ENCODE assay signal across 17 cellular contexts in the genomic region with DNA sequence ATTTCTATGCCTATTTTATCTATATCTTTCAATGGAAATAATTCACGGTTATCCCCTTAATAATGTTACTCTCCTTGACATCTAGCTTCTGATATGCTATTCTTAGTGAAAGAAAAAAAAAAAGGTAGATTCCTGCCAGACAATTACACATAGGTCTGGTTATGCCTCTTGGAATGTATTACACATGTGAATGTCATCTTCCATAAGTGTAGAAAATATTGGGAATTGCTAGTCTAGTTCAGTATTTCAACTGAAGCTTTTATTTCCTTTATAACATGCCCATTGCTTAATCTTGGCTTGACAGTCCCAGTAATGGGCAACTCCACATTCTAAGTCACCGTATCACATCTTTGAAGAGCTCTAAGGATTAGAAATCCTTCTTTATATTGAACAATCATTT. TPM values are rescaled to one million over a fixed set of nuclear protein-coding genes. Genes with fewer than 3 reads are reported as not detected.
DNase-seq lines count a peak whose midpoint lies in the region; ATAC-seq, FAIRE-seq and TF ChIP-seq lines count a peak whose summit lies in the region.
"Had no signal": no experiment of that assay in that cellular context is flagged by ENCODE, and none has a peak within 500 bp of the region (broad histone marks: within the 10 kb centered on the region; RNA-seq: fewer than 3 reads in every experiment).

No MANE protein-coding gene starts in this region.

- H4K20me1 ChIP-seq in smooth muscle cell (ENCODE audit: low read depth): no peaks in the 10 kb centered on the region

- no peaks in the 10 kb centered on the region for H3K9me3 ChIP-seq in RWPE2 (ENCODE audit: severe bottlenecking)
- no peaks in the 10 kb centered on the region for H3K9me3 ChIP-seq in smooth muscle cell (replicated peaks; ENCODE audit: low read depth)
- H3K9me3 ChIP-seq: MG63 had no signal

- H3K27me3 ChIP-seq in RWPE2 (ENCODE audit: insufficient read depth, poor library complexity, severe bottlenecking) (no peaks in the 10 kb centered on the region), smooth muscle cell (ENCODE audit: low read depth) (no peaks in the 10 kb centered on the region)
- H3K27me3 ChIP-seq: MG63 had no signal

- H2AFZ ChIP-seq in smooth muscle cell (ENCODE audit: low read depth): peak overlapping the region; percentile 65

- FAIRE-seq in GM19239 (lab: Jason Lieb, UNC): peak; percentile 59

- no peak for DNase-seq in GM19239 (ENCODE audit: insufficient read length, low spot score)
- DNase-seq in RWPE2 (ENCODE audit: low spot score): no peak
- DNase-seq in fibroblast of peridontal ligament (ENCODE audit: extremely low read depth): peak; percentile 28
- DNase-seq in smooth muscle cell (lab: John Stamatoyannopoulos, UW; ENCODE audit: unreplicated experiment): no peak
- no peak for DNase-seq in activated CD8-positive, alpha-beta memory T cell treated with anti-CD3 and anti-CD28 coated beads for 24 hours
- no peak for DNase-seq in NCI-H1694 (lab: John Stamatoyannopoulos, UW)
- DNase-seq: activated CD4-positive, CD25-positive, alpha-beta regulatory T cell treated with anti-CD3 and anti-CD28 coated beads, Interleukin-2, amount 50 U/mL, for 72 hours; activated T-cell treated with anti-CD3 and anti-CD28 coated beads, Interleukin-2, amount 50 U/mL, for 72 hours; left ventricle myocardium superior; MG63; NCI-H446; psoas muscle; T1000 had no signal

- no peaks in the 10 kb centered on the region for H3K36me3 ChIP-seq in RWPE2 (ENCODE audit: low read depth)
- no peaks in the 10 kb centered on the region for H3K36me3 ChIP-seq in smooth muscle cell (ENCODE audit: low read depth)
- H3K36me3 ChIP-seq: MG63 had no signal

- peaks cover 5% of the 10 kb centered on the region for H3K4me1 ChIP-seq in RWPE2 (ENCODE audit: insufficient read depth, poor library complexity, severe bottlenecking)
- peaks cover 17% of the 10 kb centered on the region for H3K4me1 ChIP-seq in smooth muscle cell (ENCODE audit: low read depth)
- H3K4me1 ChIP-seq: psoas muscle had no signal

- H3K27ac ChIP-seq in RWPE2 (ENCODE audit: poor library complexity, severe bottlenecking) (peak overlapping the region; percentile 28), smooth muscle cell (ENCODE audit: low read depth) (peak overlapping the region; percentile 74)
- H3K27ac ChIP-seq: psoas muscle had no signal

- no peak overlapping the region for H3K4me3 ChIP-seq in RWPE2 (ENCODE audit: severe bottlenecking)
- no peak overlapping the region for H3K4me3 ChIP-seq in smooth muscle cell
- H3K4me3 ChIP-seq: MG63, psoas muscle had no signal

- WGBS in smooth muscle cell (ENCODE audit: low lambda C conversion rate): 77% methylated on average over 2 of the region's 2 CpGs

- no peaks in the 10 kb centered on the region for H3F3A ChIP-seq in smooth muscle cell (ENCODE audit: low read depth)

- ATAC-seq in RWPE2 (ENCODE audit: low read depth) (peak; percentile 68), HG03442 (IDR thresholded peaks at IDR 0.05; ENCODE audit: unreplicated experiment) (no peak)
- ATAC-seq: activated T-cell treated with anti-CD3 and anti-CD28 coated beads, Interleukin-2, amount 50 U/mL, for 72 hours; left ventricle myocardium superior; psoas muscle had no signal

- H3K9ac ChIP-seq in smooth muscle cell (ENCODE audit: low read depth): peak overlapping the region; percentile 36

- H3K79me2 ChIP-seq in smooth muscle cell (ENCODE audit: low read depth): no peaks in the 10 kb centered on the region

- H3K4me2 ChIP-seq in smooth muscle cell: peak overlapping the region; percentile 45

- TF ChIP-seq CTCF in RWPE2 (IDR thresholded peaks at IDR 0.05; ENCODE audit: poor library complexity, severe bottlenecking) (no peak), smooth muscle cell (IDR thresholded peaks at IDR 0.05; ENCODE audit: borderline replicate concordance, insufficient read depth, poor library complexity, severe bottlenecking) (no peak)

RNA-seq across cellular contexts. Expression of a gene that starts 25.4 kb away (rescaled TPM):
- total RNA-seq in smooth muscle cell: not detected in 2 replicates
- not detected in 2 replicates for polyA plus RNA-seq in smooth muscle cell
- total RNA-seq: left ventricle myocardium superior, mucosa of gallbladder, psoas muscle, RPMI7951, temporal lobe had no signal
- polyA plus RNA-seq: psoas muscle had no signal
